8 cellular contexts compared by ENCODE assay signal in genomic region chr1:20090641-20091040, GRCh38. TPM values are rescaled to one million over a fixed set of nuclear protein-coding genes. Genes with fewer than 3 reads are reported as not detected.
"Had no signal": no experiment of that assay in that cellular context is flagged by ENCODE, and none has a peak within 500 bp of the region (broad histone marks: within the 10 kb centered on the region; RNA-seq: fewer than 3 reads in every experiment).

No MANE protein-coding gene starts in this region.

- H3K27ac ChIP-seq: HL-60 had no signal

- H3K27ac Mint-ChIP-seq: GM23338, H9, IgD-negative memory B cell had no signal

- H3K4me3 ChIP-seq: GM23338 had no signal

- H3K36me3 Mint-ChIP-seq: IgD-negative memory B cell had no signal

- DNase-seq: H9, HCEC 1CT had no signal

- ATAC-seq: GM23338, HepG2 had no signal

- H3K4me3 Mint-ChIP-seq: GM23338, H9, IgD-negative memory B cell had no signal

RNA-seq across cellular contexts. Expression of gene PLA2G5, which starts 20.6 kb away (rescaled TPM):
- total RNA-seq: GM23338, H1, H9, HepG2, HT1080 had no signal

RNA-seq across cellular contexts. Expression of gene PLA2G2D, which starts 28.7 kb away (rescaled TPM):
- total RNA-seq: GM23338, H1, H9, HepG2, HT1080 had no signal

RNA-seq across cellular contexts. Expression of gene PLA2G2F, which starts 48.5 kb away (rescaled TPM):
- total RNA-seq: GM23338, H1, H9, HepG2, HT1080 had no signal
